In genomic region chr7:70634610-70635068, GRCh38 we compare ENCODE assay signal across 15 cellular contexts.
DNase-seq lines count a peak whose midpoint lies in the region; FAIRE-seq and TF ChIP-seq lines count a peak whose summit lies in the region.
"Had no signal": no experiment of that assay in that cellular context is flagged by ENCODE, and none has a peak within 500 bp of the region (broad histone marks: within the 10 kb centered on the region; RNA-seq: fewer than 3 reads in every experiment).

No MANE protein-coding gene starts in this region.

- H3K36me3 Mint-ChIP-seq in glutamatergic neuron (ENCODE audit: unreplicated experiment), result peaks cover 8% of the 10 kb centered on the region

- H3K4me3 ChIP-seq in foreskin fibroblast (ENCODE audit: low read depth in 1 of 2, low read length in 2 of 2), result no peak overlapping the region
- H3K4me3 ChIP-seq: GM12878, SJSA1, transverse colon had no signal

- peaks cover 35% of the 10 kb centered on the region for H3K4me1 Mint-ChIP-seq in glutamatergic neuron (ENCODE audit: low read depth, unreplicated experiment)

- H3K9me3 Mint-ChIP-seq in glutamatergic neuron (ENCODE audit: unreplicated experiment), result peaks cover 17% of the 10 kb centered on the region

- no peak for FAIRE-seq in urothelium cell line (lab: Jason Lieb, UNC)
- FAIRE-seq: GM12878 had no signal

- peaks cover 14% of the 10 kb centered on the region for H3K27me3 Mint-ChIP-seq in glutamatergic neuron (ENCODE audit: unreplicated experiment)

- DNase-seq in activated gamma-delta T cell treated with Interleukin-2 at 50 U/mL for 16 hours (peak; percentile 26), activated gamma-delta T cell (lab: John Stamatoyannopoulos, UW) (no peak), foreskin fibroblast (peak; percentile 47 to 74), urothelium cell line (ENCODE audit: low spot score) (peak; percentile 26), ecto neural progenitor cell (ENCODE audit: low spot score) (no peak), glutamatergic neuron (no peak), NCI-H82 treated with DMSO at 0.1 percent for 48 hours (lab: John Stamatoyannopoulos, UW; ENCODE audit: unreplicated experiment) (no peak)
- DNase-seq in activated gamma-delta T cell treated with anti-CD3 and anti-CD28 coated beads, Interleukin-2, amount 50 U/mL, for 16 hours (ENCODE audit: low read depth), result peak; percentile 24
- DNase-seq: AML-193; aorta; effector CD4-positive, alpha-beta T cell; left ventricle myocardium superior; transverse colon had no signal

- no peak overlapping the region for H3K4me3 Mint-ChIP-seq in glutamatergic neuron (ENCODE audit: unreplicated experiment)

- H3K27ac Mint-ChIP-seq in glutamatergic neuron (ENCODE audit: unreplicated experiment), result no peak overlapping the region

- no peak for TF ChIP-seq CTCF in foreskin fibroblast (IDR thresholded peaks at IDR 0.05; ENCODE audit: low read depth, low read length)
- no peak for TF ChIP-seq CTCF in glutamatergic neuron (IDR thresholded peaks at IDR 0.05; ENCODE audit: partially characterized antibody, unreplicated experiment)

Comparison
In these comparisons a context has a peak if more than half of its experiments do, and no peak if none do; other contexts are left out.
1. DNase-seq: peak in activated gamma-delta T cell treated with Interleukin-2 at 50 U/mL for 16 hours (single experiment), activated gamma-delta T cell treated with anti-CD3 and anti-CD28 coated beads, Interleukin-2, amount 50 U/mL, for 16 hours (single experiment), foreskin fibroblast (2 of 2) and urothelium cell line (single experiment); none in activated gamma-delta T cell (single experiment), ecto neural progenitor cell (single experiment), glutamatergic neuron (single experiment) and NCI-H82 treated with DMSO at 0.1 percent for 48 hours (single experiment).